14 cellular contexts compared by ENCODE assay signal in the genomic region with DNA sequence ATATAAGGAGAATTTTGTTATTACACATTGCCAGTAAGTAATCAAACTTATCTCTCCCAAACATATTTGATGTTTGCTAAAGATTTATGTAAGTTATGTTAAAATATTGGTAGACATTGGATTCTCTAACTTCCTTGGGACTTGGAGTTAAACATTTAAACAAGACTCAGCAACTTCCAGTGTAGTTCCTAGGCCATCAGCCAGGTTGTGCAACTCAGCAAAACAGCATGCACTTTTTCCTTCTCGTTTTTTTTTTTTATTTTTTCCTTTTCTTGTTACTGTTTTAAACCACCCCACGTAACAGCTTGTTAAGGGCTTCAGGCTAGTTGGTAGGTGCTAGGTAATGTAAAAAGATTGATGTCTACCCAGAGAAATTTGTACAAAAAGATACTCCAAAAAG.
A peak's percentile ranks its signal among the peaks of the same experiment; 100 is the strongest.
DNase-seq lines count a peak whose midpoint lies in the region; ATAC-seq and TF ChIP-seq lines count a peak whose summit lies in the region.
"Had no signal": no experiment of that assay in that cellular context is flagged by ENCODE, and none has a peak within 500 bp of the region (broad histone marks: within the 10 kb centered on the region; RNA-seq: fewer than 3 reads in every experiment).

No MANE protein-coding gene starts in this region.

- peak overlapping the region in 2 of 3 experiments; percentile 38 to 73 for H3K27ac Mint-ChIP-seq in nephron
- H3K27ac Mint-ChIP-seq: activated naive CD8-positive, alpha-beta T cell treated with anti-CD3 and anti-CD28 coated beads, Interleukin-2, amount 50 U/mL, for 24 hours; stimulated activated effector memory CD8-positive, alpha-beta T cell treated with anti-CD3 and anti-CD28 coated beads, Interleukin-12 subunit alpha, Interleukin-12 subunit beta, amount 100 ng/mL, for 72 hours had no signal

- no peaks in the 10 kb centered on the region for H3K36me3 Mint-ChIP-seq in nephron (ENCODE audit: low read depth)
- no peaks in the 10 kb centered on the region for H3K36me3 Mint-ChIP-seq in activated T-cell treated with anti-CD3 and anti-CD28 coated beads, Interleukin-2, amount 50 U/mL, for 4 hours (ENCODE audit: insufficient read depth)
- H3K36me3 Mint-ChIP-seq: stimulated activated effector memory CD8-positive, alpha-beta T cell treated with anti-CD3 and anti-CD28 coated beads, Interleukin-12 subunit alpha, Interleukin-12 subunit beta, amount 100 ng/mL, for 72 hours had no signal

- peak; percentile 38 for DNase-seq in AG20443 (ENCODE audit: low spot score)
- DNase-seq in RKO (ENCODE audit: low spot score), result peak; percentile 11
- DNase-seq in fibroblast of gingiva (ENCODE audit: low read depth), result peak; percentile 54
- DNase-seq in activated T-cell treated with anti-CD3 and anti-CD28 coated beads, Interleukin-2, amount 50 U/mL, for 4 hours, result no peak
- DNase-seq: activated naive CD8-positive, alpha-beta T cell treated with anti-CD3 and anti-CD28 coated beads, Interleukin-2, amount 50 U/mL, for 24 hours; H7; NCI-H2171; NK-92 treated with Interleukin-12 subunit alpha and Interleukin-12 subunit beta, amount 100 ng/mL, for 24 hours; stimulated activated CD4-positive, alpha-beta T cell treated with anti-CD3 and anti-CD28 coated beads, Interleukin-2, amount 100 ng/mL, for 48 hours had no signal

- no peaks in the 10 kb centered on the region for H3K27me3 Mint-ChIP-seq in nephron (ENCODE audit: low read depth)
- H3K27me3 Mint-ChIP-seq in activated T-cell treated with anti-CD3 and anti-CD28 coated beads, Interleukin-2, amount 50 U/mL, for 4 hours (ENCODE audit: low read depth), result no peaks in the 10 kb centered on the region
- H3K27me3 Mint-ChIP-seq: activated naive CD8-positive, alpha-beta T cell treated with anti-CD3 and anti-CD28 coated beads, Interleukin-2, amount 50 U/mL, for 24 hours had no signal

- peak; percentile 20 to 27 (median 22) for TF ChIP-seq CTCF in nephron (IDR thresholded peaks at IDR 0.05; ENCODE audit: unreplicated experiment in 3 of 3)

- peaks cover 22% of the 10 kb centered on the region for H3K4me1 Mint-ChIP-seq in nephron
- no peaks in the 10 kb centered on the region for H3K4me1 Mint-ChIP-seq in activated T-cell treated with anti-CD3 and anti-CD28 coated beads, Interleukin-2, amount 50 U/mL, for 4 hours (ENCODE audit: low read depth)
- H3K4me1 Mint-ChIP-seq: activated naive CD8-positive, alpha-beta T cell treated with anti-CD3 and anti-CD28 coated beads, Interleukin-2, amount 50 U/mL, for 24 hours; stimulated activated effector memory CD8-positive, alpha-beta T cell treated with anti-CD3 and anti-CD28 coated beads, Interleukin-12 subunit alpha, Interleukin-12 subunit beta, amount 100 ng/mL, for 72 hours had no signal

- no peak overlapping the region for H3K4me3 Mint-ChIP-seq in nephron
- no peak overlapping the region for H3K4me3 Mint-ChIP-seq in activated T-cell treated with anti-CD3 and anti-CD28 coated beads, Interleukin-2, amount 50 U/mL, for 4 hours
- H3K4me3 Mint-ChIP-seq: activated naive CD8-positive, alpha-beta T cell treated with anti-CD3 and anti-CD28 coated beads, Interleukin-2, amount 50 U/mL, for 24 hours; stimulated activated effector memory CD8-positive, alpha-beta T cell treated with anti-CD3 and anti-CD28 coated beads, Interleukin-12 subunit alpha, Interleukin-12 subunit beta, amount 100 ng/mL, for 72 hours had no signal

- no peaks in the 10 kb centered on the region for H3K9me3 Mint-ChIP-seq in nephron
- no peaks in the 10 kb centered on the region for H3K9me3 Mint-ChIP-seq in activated T-cell treated with anti-CD3 and anti-CD28 coated beads, Interleukin-2, amount 50 U/mL, for 4 hours
- H3K9me3 Mint-ChIP-seq: activated naive CD8-positive, alpha-beta T cell treated with anti-CD3 and anti-CD28 coated beads, Interleukin-2, amount 50 U/mL, for 24 hours; stimulated activated effector memory CD8-positive, alpha-beta T cell treated with anti-CD3 and anti-CD28 coated beads, Interleukin-12 subunit alpha, Interleukin-12 subunit beta, amount 100 ng/mL, for 72 hours had no signal

- ATAC-seq in activated CD4-positive, CD25-positive, alpha-beta regulatory T cell treated with anti-CD3 and anti-CD28 coated beads, Interleukin-2, amount 50 U/mL, for 24 hours, result no peak
- ATAC-seq in HG03571 (IDR thresholded peaks at IDR 0.05; ENCODE audit: unreplicated experiment), result no peak
- ATAC-seq in GM21423 (IDR thresholded peaks at IDR 0.05; ENCODE audit: unreplicated experiment), result no peak
- no peak for ATAC-seq in activated T-cell treated with anti-CD3 and anti-CD28 coated beads, Interleukin-2, amount 50 U/mL, for 4 hours
- ATAC-seq: activated naive CD8-positive, alpha-beta T cell treated with anti-CD3 and anti-CD28 coated beads, Interleukin-2, amount 50 U/mL, for 24 hours; stimulated activated effector memory CD8-positive, alpha-beta T cell treated with anti-CD3 and anti-CD28 coated beads, Interleukin-12 subunit alpha, Interleukin-12 subunit beta, amount 100 ng/mL, for 72 hours had no signal
